ENCODE assay signal across 9 cellular contexts in genomic region chr3:67384790-67385397, GRCh38.
DNase-seq lines count a peak whose midpoint lies in the region; ATAC-seq, FAIRE-seq and TF ChIP-seq lines count a peak whose summit lies in the region.
"Had no signal": no experiment of that assay in that cellular context is flagged by ENCODE, and none has a peak within 500 bp of the region (broad histone marks: within the 10 kb centered on the region; RNA-seq: fewer than 3 reads in every experiment).

No MANE protein-coding gene starts in this region.

- peak; percentile 61 for DNase-seq in DMS53 (lab: John Stamatoyannopoulos, UW)
- peak; percentile 6 to 63 for DNase-seq in HL-60 (ENCODE audit: low read depth in 1 of 2, low spot score in 1 of 2)
- peak; percentile 5 for DNase-seq in SHP77 treated with DMSO at 0.1 percent for 48 hours (lab: John Stamatoyannopoulos, UW)
- DNase-seq in GM12878 (ENCODE audit: low read depth, low spot score): no peak
- peak; percentile 23 for DNase-seq in HepG2 (ENCODE audit: low spot score)
- DNase-seq in testis: peak; percentile 78
- DNase-seq in cerebellum (ENCODE audit: low spot score): no peak

- TF ChIP-seq POLR2A in GM12878 (IDR thresholded peaks at IDR 0.05; ENCODE audit: low read depth, low read length) (no peak), HepG2 (IDR thresholded peaks at IDR 0.05; ENCODE audit: insufficient read depth in 1 of 2, low read depth in 2 of 2, low read length in 2 of 2) (no peak), testis (IDR thresholded peaks at IDR 0.05) (no peak)

- TF ChIP-seq RAD21 in GM12878 (IDR thresholded peaks at IDR 0.05; ENCODE audit: insufficient read depth, low read depth, low read length) (peak; percentile 63), HepG2 (CRISPR knock-in tag; IDR thresholded peaks at IDR 0.05) (no peak)

- H3K27me3 ChIP-seq in HL-60 (ENCODE audit: insufficient read depth, poor library complexity, severe bottlenecking) (no peaks in the 10 kb centered on the region), GM12878 (replicated peaks in 1 of 2; ENCODE audit: control insufficient read depth in 2 of 2, insufficient read depth in 2 of 2, low read length in 1 of 2) (no peaks in the 10 kb centered on the region), HepG2 (ENCODE audit: control insufficient read depth in 1 of 2, insufficient read depth in 2 of 2, low read length in 2 of 2) (no peaks in the 10 kb centered on the region), testis (no peaks in the 10 kb centered on the region)

- H3K9me3 ChIP-seq in GM12878 (replicated peaks; ENCODE audit: control insufficient read depth, insufficient read depth, low read length) (peaks cover 5% of the 10 kb centered on the region; the same call in 2 of the 3 replicates), HepG2 (ENCODE audit: low read length) (no peaks in the 10 kb centered on the region), testis (no peaks in the 10 kb centered on the region)

- in situ Hi-C loops in GM12878 (cut with MboI) (loop anchor here (5.0 kb wide), 1 partner anchor 407 kb away; no protein-coding TSS in a partner anchor), HepG2 (cut with HindIII; ENCODE audit: extremely low pct_ligation_motif_present, low pct_unique_long_range_greater_than_20kb) (loop anchor here (5.0 kb wide), 1 partner anchor 407 kb away; no protein-coding TSS in a partner anchor)

- no peak overlapping the region for H3K27ac ChIP-seq in HL-60 (replicated peaks)
- H3K27ac ChIP-seq in GM12878 (ENCODE audit: control insufficient read depth, insufficient read depth): no peak overlapping the region
- H3K27ac ChIP-seq in HepG2 (ENCODE audit: extremely low read length, insufficient read depth, low read length): no peak overlapping the region
- H3K27ac ChIP-seq in testis: no peak overlapping the region
- H3K27ac ChIP-seq: skin epidermis had no signal

- H3K4me2 ChIP-seq in GM12878 (ENCODE audit: control insufficient read depth, insufficient read depth) (no peak overlapping the region), HepG2 (ENCODE audit: low read depth, low read length) (no peak overlapping the region)

- ATAC-seq in GM12878: peak; percentile 68
- ATAC-seq in HepG2: peak; percentile 82
- no peak for ATAC-seq in HG03460 (IDR thresholded peaks at IDR 0.05; ENCODE audit: unreplicated experiment)

- FAIRE-seq in GM12878 (lab: Jason Lieb, UNC) (peak; percentile 27), HepG2 (lab: Jason Lieb, UNC) (peak; percentile 49)

- no peak for TF ChIP-seq EP300 in GM12878 (IDR thresholded peaks at IDR 0.05; ENCODE audit: borderline replicate concordance in 1 of 2, control insufficient read depth in 1 of 2, low read depth in 2 of 2, low read length in 2 of 2)
- no peak for TF ChIP-seq EP300 in HepG2 (IDR thresholded peaks at IDR 0.05; ENCODE audit: low read depth in 2 of 2, low read length in 2 of 2)
- TF ChIP-seq EP300 in HepG2 (CRISPR knock-in tag; IDR thresholded peaks at IDR 0.05; ENCODE audit: borderline replicate concordance): no peak

- RAD21 ChIA-PET in GM12878 (lab: Charles Lee; ENCODE audit: unreplicated experiment): interaction anchor here (1.3 to 5.0 kb wide), 3 partner anchors 271 to 405 kb away, joined by 3 to 37 read pairs (median 4); no protein-coding TSS in a partner anchor

- TF ChIP-seq CTCF in HL-60 (IDR thresholded peaks at IDR 0.05; ENCODE audit: insufficient read depth, low read length): peak; percentile 56
- peak; percentile 39 to 61 (median 42) for TF ChIP-seq CTCF in GM12878 (IDR thresholded peaks at IDR 0.05 in 2 of 3, conservative IDR thresholded peaks at IDR 0.05 in 1 of 3; ENCODE audit: control insufficient read depth in 2 of 3, extremely low read depth in 1 of 3, insufficient read depth in 1 of 3, low read depth in 3 of 3, low read length in 3 of 3)
- peak; percentile 64 for TF ChIP-seq CTCF in HepG2 (CRISPR knock-in tag; IDR thresholded peaks at IDR 0.05)
- peak in 2 of 3 experiments; percentile 51 to 54 for TF ChIP-seq CTCF in testis (IDR thresholded peaks at IDR 0.05)

- CTCF ChIA-PET in GM12878 (lab: Yijun Ruan, JAX) (interaction anchor here (0.8 to 8.4 kb wide), 12 partner anchors 11 to 1491 kb away, joined by 3 to 106 read pairs (median 5); no protein-coding TSS in a partner anchor), HepG2 (lab: Yijun Ruan, JAX; ENCODE audit: low intra/inter-chr PET ratio, low total read pairs) (interaction anchor here (2.4 kb wide), 1 partner anchor 405 kb away, joined by 10 read pairs; no protein-coding TSS in a partner anchor)

- intact Hi-C loops in GM12878 (cut with micrococcal nuclease; ENCODE audit: unreplicated experiment) (loop anchor here (1.0 to 10.0 kb wide), 5 partner anchors 273 to 1590 kb away; no protein-coding TSS in a partner anchor), HepG2 (cut with micrococcal nuclease; ENCODE audit: unreplicated experiment) (loop anchor here (5.0 kb wide), 2 partner anchors 632 to 1587 kb away; no protein-coding TSS in a partner anchor), testis (cut with DNase I; ENCODE audit: low total_unique reads) (no loop called here)

- H2AFZ ChIP-seq in GM12878 (ENCODE audit: control insufficient read depth, low read depth, low read length) (no peak overlapping the region), HepG2 (ENCODE audit: low read length) (no peak overlapping the region)

- BruUV-seq in GM12878 (replicated peaks; lab: Mats Ljungman, UMichigan) (no TSS peak), HepG2 (replicated peaks; lab: Mats Ljungman, UMichigan) (no TSS peak)

- SMC1A ChIA-PET in GM12878 (lab: Charles Lee; ENCODE audit: uncharacterized antibody, unreplicated experiment): interaction anchor here (0.7 to 5.9 kb wide), 5 partner anchors 10 to 1490 kb away, joined by 3 to 45 read pairs (median 4); no protein-coding TSS in a partner anchor

- POLR2A ChIA-PET in GM12878 (lab: Charles Lee) (no interaction called here), HepG2 (lab: Yijun Ruan, JAX) (no interaction called here)

- H3K79me2 ChIP-seq in GM12878 (ENCODE audit: control insufficient read depth, insufficient read depth, low read length) (no peaks in the 10 kb centered on the region), HepG2 (ENCODE audit: insufficient read depth, low read length) (no peaks in the 10 kb centered on the region)

- H3K4me1 ChIP-seq in GM12878 (ENCODE audit: control insufficient read depth, insufficient read depth, low read length): peaks cover 6% of the 10 kb centered on the region; the same call in 1 of the 2 replicates
- no peaks in the 10 kb centered on the region for H3K4me1 ChIP-seq in HepG2 (ENCODE audit: insufficient read depth, low read length)
- H3K4me1 ChIP-seq in testis: peaks cover 15% of the 10 kb centered on the region

- no peak overlapping the region for H3K4me3 ChIP-seq in HL-60 (replicated peaks; ENCODE audit: insufficient read depth, low read length)
- no peak overlapping the region for H3K4me3 ChIP-seq in GM12878
- no peak overlapping the region for H3K4me3 ChIP-seq in HepG2 (replicated peaks in 1 of 3; ENCODE audit: insufficient read depth in 1 of 3, low read depth in 2 of 3, low read length in 3 of 3)
- no peak overlapping the region for H3K4me3 ChIP-seq in testis
- H3K4me3 ChIP-seq: skin epidermis had no signal

- H3K36me3 ChIP-seq in GM12878 (ENCODE audit: control insufficient read depth in 2 of 2, insufficient read depth in 2 of 2, low read length in 1 of 2): no peaks in the 10 kb centered on the region
- no peaks in the 10 kb centered on the region; a peak in 1 of 5 replicates for H3K36me3 ChIP-seq in HepG2 (replicated peaks in 1 of 2; ENCODE audit: control insufficient read depth in 1 of 2, insufficient read depth in 2 of 2, low read length in 2 of 2)
- H3K36me3 ChIP-seq in testis (ENCODE audit: low read depth, missing control alignments): no peaks in the 10 kb centered on the region

- H3K9ac ChIP-seq in GM12878 (ENCODE audit: control insufficient read depth, insufficient read depth, low read length) (no peak overlapping the region), HepG2 (ENCODE audit: insufficient read depth, low read depth, low read length) (no peak overlapping the region)

- 94% methylated on average over 10 of the region's 10 CpGs for WGBS in GM12878 (ENCODE audit: insufficient coverage, insufficient replicate concordance, low lambda C conversion rate, missing lambda C conversion rate)
- 84% methylated on average over 9 of the region's 10 CpGs for WGBS in HepG2 (ENCODE audit: low lambda C conversion rate)
- 57 to 64% methylated on average over 10 of the region's 10 CpGs for WGBS in testis, 2 donors

- no peaks in the 10 kb centered on the region for H4K20me1 ChIP-seq in GM12878 (ENCODE audit: control insufficient read depth, insufficient read depth)
- H4K20me1 ChIP-seq in HepG2 (ENCODE audit: insufficient read depth, low read length): no peaks in the 10 kb centered on the region

TF ChIP-seq in GM12878, 131 proteins besides CTCF, POLR2A, EP300 and RAD21 (continues in another document):
- TF ChIP-seq RFX5 (IDR thresholded peaks at IDR 0.05; ENCODE audit: low read depth, low read length): no peak

TF ChIP-seq in HepG2, 621 proteins besides CTCF, POLR2A, EP300 and RAD21 (continues in another document):
- TF ChIP-seq EEA1 (CRISPR knock-in tag; IDR thresholded peaks at IDR 0.05; ENCODE audit: borderline replicate concordance) (no peak), ZBTB33 (CRISPR knock-in tag; IDR thresholded peaks at IDR 0.05) (peak; percentile 58), ATF4 (CRISPR knock-in tag; IDR thresholded peaks at IDR 0.05) (no peak), MAFK (conservative IDR thresholded peaks at IDR 0.05 in 1 of 2, IDR thresholded peaks at IDR 0.05 in 1 of 2; ENCODE audit: low read length in 2 of 2) (peak; percentile 39 to 41; a peak in 1 of 4 replicates)

Comparison
In these comparisons a context has a peak if more than half of its experiments do, and no peak if none do; other contexts are left out.
1. DNase-seq: peak in DMS53 (single experiment), HL-60 (2 of 2), SHP77 treated with DMSO at 0.1 percent for 48 hours (single experiment), HepG2 (single experiment) and testis (single experiment); none in GM12878 (single experiment) and cerebellum (single experiment).
2. Peak in every context shown above with its lines, with median percentiles within 50 percentile points of each other: CTCF ChIP-seq.